8 cellular contexts compared by ENCODE assay signal in genomic region chr12:123269395-123269892, GRCh38. TPM values are rescaled to one million over a fixed set of nuclear protein-coding genes. Genes with fewer than 3 reads are reported as not detected.
A peak's percentile ranks its signal among the peaks of the same experiment; 100 is the strongest.
DNase-seq lines count a peak whose midpoint lies in the region; ATAC-seq and TF ChIP-seq lines count a peak whose summit lies in the region.

No MANE protein-coding gene starts in this region.

- H3K9me3 ChIP-seq in neural cell (ENCODE audit: low read length), result no peaks in the 10 kb centered on the region
- H3K9me3 ChIP-seq in aorta (ENCODE audit: control insufficient read depth, low read length), result no peaks in the 10 kb centered on the region

- H3K4me1 Mint-ChIP-seq in activated naive CD8-positive, alpha-beta T cell treated with anti-CD3 and anti-CD28 coated beads, Interleukin-2, amount 50 U/mL, for 24 hours, result peaks cover 20% of the 10 kb centered on the region

- H3K27ac ChIP-seq in neural cell (ENCODE audit: low read length), result peak overlapping the region; percentile 91
- H3K27ac ChIP-seq in aorta (ENCODE audit: low read depth in 1 of 2, low read length in 2 of 2), result peak overlapping the region in 1 of 2 donors; percentile 59

- peak; percentile 29 for TF ChIP-seq POLR2A in GM10847 (IDR thresholded peaks at IDR 0.05; ENCODE audit: extremely low read depth, insufficient read length)

- H3K27me3 Mint-ChIP-seq in activated naive CD8-positive, alpha-beta T cell treated with anti-CD3 and anti-CD28 coated beads, Interleukin-2, amount 50 U/mL, for 24 hours, result no peaks in the 10 kb centered on the region

- WGBS in aorta, 2 donors, result 5 to 8% methylated on average over 32 of the region's 32 CpGs

- H3K27ac Mint-ChIP-seq in activated naive CD8-positive, alpha-beta T cell treated with anti-CD3 and anti-CD28 coated beads, Interleukin-2, amount 50 U/mL, for 24 hours, result peak overlapping the region; percentile 80

- H3K36me3 ChIP-seq in neural cell (ENCODE audit: insufficient read depth, low read length) (no peaks in the 10 kb centered on the region), aorta (ENCODE audit: control insufficient read depth in 1 of 2, insufficient read depth in 2 of 2, low read length in 1 of 2) (peaks cover 0 to 4% of the 10 kb centered on the region in 2 donors)

- H3K4me1 ChIP-seq in aorta (ENCODE audit: control insufficient read depth in 1 of 2, insufficient read depth in 2 of 2, low read length in 2 of 2), result no peaks in the 10 kb centered on the region

- intact Hi-C loops in aorta (cut with DNase I), result no loop called here

- H3K27me3 ChIP-seq in neural cell (ENCODE audit: insufficient read depth, low read depth, low read length) (no peaks in the 10 kb centered on the region), aorta (ENCODE audit: control insufficient read depth in 1 of 2, insufficient read depth in 2 of 2, low read length in 1 of 2) (no peaks in the 10 kb centered on the region)

- peak overlapping the region; percentile 91 for H2AFZ ChIP-seq in neural cell (ENCODE audit: low read depth, low read length)

- peaks cover 34% of the 10 kb centered on the region for H3K79me2 ChIP-seq in neural cell (replicated peaks; ENCODE audit: insufficient read depth, low read length)

- TF ChIP-seq EP300 in neural cell (conservative IDR thresholded peaks at IDR 0.05; ENCODE audit: poor library complexity, severe bottlenecking), result no peak

- H3K9ac ChIP-seq in neural cell (ENCODE audit: low read length), result peak overlapping the region; percentile 94

- H3K4me3 Mint-ChIP-seq in activated naive CD8-positive, alpha-beta T cell treated with anti-CD3 and anti-CD28 coated beads, Interleukin-2, amount 50 U/mL, for 24 hours, result peak overlapping the region; percentile 89

- TF ChIP-seq CTCF in neural cell (IDR thresholded peaks at IDR 0.05; ENCODE audit: poor library complexity, severe bottlenecking), result peak; percentile 36

- peak overlapping the region; percentile 97 for H3K4me2 ChIP-seq in neural cell (ENCODE audit: low read length)

- DNase-seq in NCI-H446 treated with DMSO at 0.1 percent for 48 hours (lab: John Stamatoyannopoulos, UW) (peak; percentile 88), globus pallidus (ENCODE audit: low spot score) (peak; percentile 94), aorta (peak; percentile 84 to 89)
- peak; percentile 49 for DNase-seq in activated naive CD8-positive, alpha-beta T cell treated with anti-CD3 and anti-CD28 coated beads, Interleukin-2, amount 50 U/mL, for 24 hours

- no peaks in the 10 kb centered on the region for H3K9me2 ChIP-seq in neural cell (ENCODE audit: insufficient read depth, low read length)

- peaks cover 4% of the 10 kb centered on the region for H3F3A ChIP-seq in neural cell (ENCODE audit: insufficient read depth, low read length, poor library complexity, severe bottlenecking)

- ATAC-seq in activated naive CD8-positive, alpha-beta T cell treated with anti-CD3 and anti-CD28 coated beads, Interleukin-2, amount 50 U/mL, for 24 hours, result peak; percentile 26
- peak; percentile 68 for ATAC-seq in aorta (ENCODE audit: low FRiP score)
- no peak for ATAC-seq in GM19452 (IDR thresholded peaks at IDR 0.05; ENCODE audit: unreplicated experiment)
- ATAC-seq in HG02678 (IDR thresholded peaks at IDR 0.05; ENCODE audit: unreplicated experiment), result no peak

- no peak for TF ChIP-seq RAD21 in neural cell (conservative IDR thresholded peaks at IDR 0.05)

- H3K9me3 Mint-ChIP-seq in activated naive CD8-positive, alpha-beta T cell treated with anti-CD3 and anti-CD28 coated beads, Interleukin-2, amount 50 U/mL, for 24 hours, result no peaks in the 10 kb centered on the region

- H3K4me3 ChIP-seq in neural cell (ENCODE audit: low read length) (peak overlapping the region; percentile 91), aorta (ENCODE audit: low read length in 2 of 2) (peak overlapping the region; percentile 90 to 95)

- H4K20me1 ChIP-seq in neural cell (ENCODE audit: insufficient read depth), result no peaks in the 10 kb centered on the region

- peaks cover 6% of the 10 kb centered on the region for H3K36me3 Mint-ChIP-seq in activated naive CD8-positive, alpha-beta T cell treated with anti-CD3 and anti-CD28 coated beads, Interleukin-2, amount 50 U/mL, for 24 hours (ENCODE audit: low read depth)

TF ChIP-seq in neural cell, 6 proteins besides CTCF, POLR2A, EP300 and RAD21:
- no peak for TF ChIP-seq EZH2 (IDR thresholded peaks at IDR 0.05; ENCODE audit: borderline replicate concordance, insufficient read depth, low read length, poor library complexity, severe bottlenecking)
- TF ChIP-seq MXI1 (conservative IDR thresholded peaks at IDR 0.05; ENCODE audit: poor library complexity, severe bottlenecking), result no peak
- peak; percentile 63 for TF ChIP-seq POLR2AphosphoS5 (IDR thresholded peaks at IDR 0.05)
- peak; percentile 52 for TF ChIP-seq TAF1 (IDR thresholded peaks at IDR 0.05; ENCODE audit: low read depth)
- TF ChIP-seq, protein P1, sequence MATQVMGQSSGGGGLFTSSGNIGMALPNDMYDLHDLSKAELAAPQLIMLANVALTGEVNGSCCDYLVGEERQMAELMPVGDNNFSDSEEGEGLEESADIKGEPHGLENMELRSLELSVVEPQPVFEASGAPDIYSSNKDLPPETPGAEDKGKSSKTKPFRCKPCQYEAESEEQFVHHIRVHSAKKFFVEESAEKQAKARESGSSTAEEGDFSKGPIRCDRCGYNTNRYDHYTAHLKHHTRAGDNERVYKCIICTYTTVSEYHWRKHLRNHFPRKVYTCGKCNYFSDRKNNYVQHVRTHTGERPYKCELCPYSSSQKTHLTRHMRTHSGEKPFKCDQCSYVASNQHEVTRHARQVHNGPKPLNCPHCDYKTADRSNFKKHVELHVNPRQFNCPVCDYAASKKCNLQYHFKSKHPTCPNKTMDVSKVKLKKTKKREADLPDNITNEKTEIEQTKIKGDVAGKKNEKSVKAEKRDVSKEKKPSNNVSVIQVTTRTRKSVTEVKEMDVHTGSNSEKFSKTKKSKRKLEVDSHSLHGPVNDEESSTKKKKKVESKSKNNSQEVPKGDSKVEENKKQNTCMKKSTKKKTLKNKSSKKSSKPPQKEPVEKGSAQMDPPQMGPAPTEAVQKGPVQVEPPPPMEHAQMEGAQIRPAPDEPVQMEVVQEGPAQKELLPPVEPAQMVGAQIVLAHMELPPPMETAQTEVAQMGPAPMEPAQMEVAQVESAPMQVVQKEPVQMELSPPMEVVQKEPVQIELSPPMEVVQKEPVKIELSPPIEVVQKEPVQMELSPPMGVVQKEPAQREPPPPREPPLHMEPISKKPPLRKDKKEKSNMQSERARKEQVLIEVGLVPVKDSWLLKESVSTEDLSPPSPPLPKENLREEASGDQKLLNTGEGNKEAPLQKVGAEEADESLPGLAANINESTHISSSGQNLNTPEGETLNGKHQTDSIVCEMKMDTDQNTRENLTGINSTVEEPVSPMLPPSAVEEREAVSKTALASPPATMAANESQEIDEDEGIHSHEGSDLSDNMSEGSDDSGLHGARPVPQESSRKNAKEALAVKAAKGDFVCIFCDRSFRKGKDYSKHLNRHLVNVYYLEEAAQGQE (IDR thresholded peaks at IDR 0.05; ENCODE audit: borderline replicate concordance), result peak; percentile 13
- TF ChIP-seq SMC3 (conservative IDR thresholded peaks at IDR 0.05; ENCODE audit: poor library complexity), result no peak

RNA-seq across cellular contexts. Expression of gene CDK2AP1, which starts 2.2 kb away (rescaled TPM):
- 97.6 and 101 TPM in 2 replicates for polyA plus RNA-seq in neural cell
- 41.1 and 55.3 TPM in 2 replicates for polyA minus RNA-seq in neural cell
- total RNA-seq in aorta, result 100 to 1,000 TPM; 111 TPM
- polyA plus RNA-seq in aorta, result 100 to 1,000 TPM; 120 to 283 TPM

RNA-seq across cellular contexts. Expression of gene MTRFR, which starts 36.2 kb away (rescaled TPM):
- polyA plus RNA-seq in neural cell, result 24.1 and 30.0 TPM in 2 replicates
- polyA minus RNA-seq in neural cell, result 15.1 and 22.2 TPM in 2 replicates
- 10 to 100 TPM in 1 of 2 donors, 1 to 10 TPM in 1; 8.6 to 12.1 TPM for total RNA-seq in aorta
- polyA plus RNA-seq in aorta, result 10 to 100 TPM in 1 of 2 donors, 1 to 10 TPM in 1; 4.3 to 11.4 TPM

RNA-seq across cellular contexts. Expression of gene MPHOSPH9, which starts 36.5 kb away (rescaled TPM):
- polyA plus RNA-seq in neural cell, result 59.1 and 66.8 TPM in 2 replicates
- polyA minus RNA-seq in neural cell, result 139 and 155 TPM in 2 replicates
- total RNA-seq in aorta, result 10 to 100 TPM; 13.4 to 25.1 TPM
- polyA plus RNA-seq in aorta, result 1 to 10 TPM; 2.0 to 5.2 TPM

Comparison
In these comparisons a context has a peak if more than half of its experiments do, and no peak if none do; other contexts are left out.
1. ATAC-seq: peak in activated naive CD8-positive, alpha-beta T cell treated with anti-CD3 and anti-CD28 coated beads, Interleukin-2, amount 50 U/mL, for 24 hours (single experiment) and aorta (single experiment); none in GM19452 (single experiment) and HG02678 (single experiment).
2. Peak in every context shown above with its lines, with median percentiles within 50 percentile points of each other: DNase-seq.